16 cellular contexts compared by ENCODE assay signal in the genomic region with DNA sequence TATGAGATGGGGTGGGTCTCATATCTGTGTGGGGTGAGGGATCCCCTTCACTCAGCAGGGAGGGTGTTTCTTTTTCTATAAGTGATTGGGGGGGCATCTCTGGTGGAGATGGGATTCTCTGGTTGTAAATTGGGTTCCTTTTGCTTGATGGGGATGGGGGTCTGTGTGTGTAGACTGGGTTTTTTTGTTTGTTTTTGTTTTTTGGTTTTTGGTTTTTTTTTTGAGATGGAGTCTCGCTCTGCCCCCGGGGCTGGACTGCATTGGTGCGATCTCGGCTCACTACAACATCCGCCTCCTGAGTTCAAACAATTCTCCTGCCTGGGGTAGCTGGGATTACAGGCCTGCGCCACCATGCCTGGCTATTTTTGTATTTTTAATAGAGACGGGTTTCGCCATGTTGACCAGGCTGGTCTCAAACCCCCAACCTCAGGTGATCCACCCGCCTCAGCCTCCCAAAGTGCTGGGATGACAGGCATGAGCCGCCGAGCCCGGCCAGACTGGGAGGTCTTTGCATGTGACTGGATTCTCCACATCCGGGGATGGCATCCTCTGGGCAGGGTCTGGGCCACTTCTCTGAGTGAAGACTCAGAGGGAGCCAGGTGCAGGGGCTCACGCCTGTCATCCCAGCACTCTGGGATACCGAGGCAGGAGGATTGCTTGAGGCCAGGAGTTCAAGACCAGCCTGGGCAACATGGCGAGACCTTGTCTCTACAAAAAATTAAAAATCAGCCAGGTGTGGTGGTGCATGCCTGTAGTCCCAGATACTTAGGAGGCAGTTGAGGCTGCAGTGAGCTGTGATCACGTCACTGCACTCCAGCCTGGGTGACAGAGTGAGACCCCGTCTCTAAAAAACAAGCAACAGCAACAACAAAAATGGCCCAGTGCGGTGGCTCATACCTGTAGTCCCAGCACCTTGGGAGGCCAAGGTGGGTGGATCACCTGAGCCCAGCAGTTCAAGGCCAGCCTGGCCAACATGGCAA. TPM values are rescaled to one million over a fixed set of nuclear protein-coding genes. Genes with fewer than 3 reads are reported as not detected.
DNase-seq lines count a peak whose midpoint lies in the region; ATAC-seq and TF ChIP-seq lines count a peak whose summit lies in the region.
"Had no signal": no experiment of that assay in that cellular context is flagged by ENCODE, and none has a peak within 500 bp of the region (broad histone marks: within the 10 kb centered on the region; RNA-seq: fewer than 3 reads in every experiment).

No MANE protein-coding gene starts in this region.

- CTCF ChIA-PET in activated naive CD4-positive, alpha-beta T cell treated with anti-CD3 and anti-CD28 coated beads, Interleukin-2, amount 10 ng/mL, durations not matched to agents 7 days and 5 days (lab: Charles Lee) = no interaction called here
- CTCF ChIA-PET in activated CD8-positive, alpha-beta T cell treated with anti-CD3 and anti-CD28 coated beads for 36 hours (lab: Charles Lee) = no interaction called here

- H3K4me3 Mint-ChIP-seq in activated naive CD4-positive, alpha-beta T cell treated with anti-CD3 and anti-CD28 coated beads, Interleukin-2, amount 10 ng/mL, durations not matched to agents 7 days and 5 days = peak overlapping the region; percentile 68
- H3K4me3 Mint-ChIP-seq in activated CD8-positive, alpha-beta T cell treated with anti-CD3 and anti-CD28 coated beads for 36 hours = peak overlapping the region; percentile 59
- peak overlapping the region; percentile 80 for H3K4me3 Mint-ChIP-seq in type B pancreatic cell

- peaks cover 15% of the 10 kb centered on the region for H3K4me1 Mint-ChIP-seq in activated naive CD4-positive, alpha-beta T cell treated with anti-CD3 and anti-CD28 coated beads, Interleukin-2, amount 10 ng/mL, durations not matched to agents 7 days and 5 days
- H3K4me1 Mint-ChIP-seq in activated CD8-positive, alpha-beta T cell treated with anti-CD3 and anti-CD28 coated beads for 36 hours (ENCODE audit: low read depth) = peaks cover 11% of the 10 kb centered on the region
- peaks cover 24% of the 10 kb centered on the region for H3K4me1 Mint-ChIP-seq in type B pancreatic cell (ENCODE audit: unreplicated experiment)

- no peak overlapping the region; the same call in 1 of the 2 replicates for H3K9ac ChIP-seq in iPS-20b (ENCODE audit: low read depth, low read length)

- peaks cover 84% of the 10 kb centered on the region for H3K27me3 Mint-ChIP-seq in activated naive CD4-positive, alpha-beta T cell treated with anti-CD3 and anti-CD28 coated beads, Interleukin-2, amount 10 ng/mL, durations not matched to agents 7 days and 5 days
- peaks cover 17% of the 10 kb centered on the region for H3K27me3 Mint-ChIP-seq in activated CD8-positive, alpha-beta T cell treated with anti-CD3 and anti-CD28 coated beads for 36 hours
- peaks cover 53% of the 10 kb centered on the region for H3K27me3 Mint-ChIP-seq in type B pancreatic cell

- H3K4me3 ChIP-seq in iPS-20b (ENCODE audit: low read length) = peak overlapping the region; percentile 72; the same call in 1 of the 2 replicates
- H3K4me3 ChIP-seq: hepatocyte had no signal

- no peak for TF ChIP-seq CTCF in activated CD8-positive, alpha-beta T cell treated with anti-CD3 and anti-CD28 coated beads for 36 hours (IDR thresholded peaks at IDR 0.05)
- no peak for TF ChIP-seq CTCF in type B pancreatic cell (conservative IDR thresholded peaks at IDR 0.05)

- ATAC-seq in activated naive CD4-positive, alpha-beta T cell treated with anti-CD3 and anti-CD28 coated beads, Interleukin-2, amount 50 U/mL, for 72 hours = no peak
- no peak for ATAC-seq in activated CD8-positive, alpha-beta T cell treated with anti-CD3 and anti-CD28 coated beads for 36 hours
- no peak for ATAC-seq in HG03025 (IDR thresholded peaks at IDR 0.05; ENCODE audit: low FRiP score, unreplicated experiment)

- POLR2A ChIA-PET in activated CD8-positive, alpha-beta T cell treated with anti-CD3 and anti-CD28 coated beads for 36 hours (lab: Charles Lee) = no interaction called here

- H3K4me1 ChIP-seq in iPS-20b (ENCODE audit: insufficient read depth, low read length) = peaks cover 9% of the 10 kb centered on the region; the same call in 1 of the 2 replicates
- H3K4me1 ChIP-seq: uterus had no signal

- H3K9me3 ChIP-seq in iPS-20b (ENCODE audit: insufficient read depth, low read depth, low read length) = no peaks in the 10 kb centered on the region
- H3K9me3 ChIP-seq: lower lobe of right lung, uterus had no signal

- peaks cover 35% of the 10 kb centered on the region for H3K27me3 ChIP-seq in iPS-20b (ENCODE audit: insufficient read depth, low read length)
- H3K27me3 ChIP-seq: cardiac muscle cell had no signal

- H3K9me3 Mint-ChIP-seq in activated naive CD4-positive, alpha-beta T cell treated with anti-CD3 and anti-CD28 coated beads, Interleukin-2, amount 10 ng/mL, durations not matched to agents 7 days and 5 days = no peaks in the 10 kb centered on the region
- H3K9me3 Mint-ChIP-seq in activated naive CD4-positive, alpha-beta T cell treated with anti-CD3 and anti-CD28 coated beads, Interleukin-2, amount 50 U/mL, for 72 hours = no peaks in the 10 kb centered on the region
- H3K9me3 Mint-ChIP-seq in activated CD8-positive, alpha-beta T cell treated with anti-CD3 and anti-CD28 coated beads for 36 hours = no peaks in the 10 kb centered on the region
- no peaks in the 10 kb centered on the region for H3K9me3 Mint-ChIP-seq in type B pancreatic cell

- intact Hi-C loops in activated CD8-positive, alpha-beta T cell treated with anti-CD3 and anti-CD28 coated beads for 36 hours (cut with micrococcal nuclease) = no loop called here

- DNase-seq in activated naive CD4-positive, alpha-beta T cell treated with anti-CD3 and anti-CD28 coated beads, Interleukin-2, amount 10 ng/mL, durations not matched to agents 7 days and 5 days = no peak
- no peak for DNase-seq in activated naive CD4-positive, alpha-beta T cell treated with anti-CD3 and anti-CD28 coated beads, Interleukin-2, amount 50 U/mL, for 72 hours (ENCODE audit: low spot score in 2 of 2)
- DNase-seq in activated CD8-positive, alpha-beta T cell treated with anti-CD3 and anti-CD28 coated beads for 36 hours = no peak
- DNase-seq in type B pancreatic cell (ENCODE audit: extremely low spot score, unreplicated experiment) = no peak
- DNase-seq in SHP77 (lab: John Stamatoyannopoulos, UW) = no peak
- no peak for DNase-seq in DMS114 treated with DMSO at 0.1 percent for 48 hours (lab: John Stamatoyannopoulos, UW; ENCODE audit: unreplicated experiment)
- DNase-seq: lower lobe of right lung, NCI-H1694 treated with DMSO at 0.1 percent for 48 hours, Right ventricle myocardium superior, uterus had no signal

- no peaks in the 10 kb centered on the region for H3K36me3 Mint-ChIP-seq in activated naive CD4-positive, alpha-beta T cell treated with anti-CD3 and anti-CD28 coated beads, Interleukin-2, amount 10 ng/mL, durations not matched to agents 7 days and 5 days
- H3K36me3 Mint-ChIP-seq in activated naive CD4-positive, alpha-beta T cell treated with anti-CD3 and anti-CD28 coated beads, Interleukin-2, amount 50 U/mL, for 72 hours = no peaks in the 10 kb centered on the region
- no peaks in the 10 kb centered on the region for H3K36me3 Mint-ChIP-seq in activated CD8-positive, alpha-beta T cell treated with anti-CD3 and anti-CD28 coated beads for 36 hours (ENCODE audit: low read depth)
- H3K36me3 Mint-ChIP-seq in type B pancreatic cell = no peaks in the 10 kb centered on the region

- no peak overlapping the region for H3K27ac Mint-ChIP-seq in activated naive CD4-positive, alpha-beta T cell treated with anti-CD3 and anti-CD28 coated beads, Interleukin-2, amount 10 ng/mL, durations not matched to agents 7 days and 5 days
- H3K27ac Mint-ChIP-seq in activated naive CD4-positive, alpha-beta T cell treated with anti-CD3 and anti-CD28 coated beads, Interleukin-2, amount 50 U/mL, for 72 hours = peak overlapping the region in 1 of 2 donors; percentile 82
- H3K27ac Mint-ChIP-seq in activated CD8-positive, alpha-beta T cell treated with anti-CD3 and anti-CD28 coated beads for 36 hours = no peak overlapping the region
- peak overlapping the region; percentile 39 for H3K27ac Mint-ChIP-seq in type B pancreatic cell

- H3K27ac ChIP-seq in iPS-20b (ENCODE audit: low read length) = no peak overlapping the region
- H3K27ac ChIP-seq: cardiac muscle cell, epithelial cell of prostate, hepatocyte, uterus had no signal

- H3K36me3 ChIP-seq in iPS-20b (ENCODE audit: insufficient read depth, low read depth, low read length) = no peaks in the 10 kb centered on the region
- H3K36me3 ChIP-seq: cardiac muscle cell, lower lobe of right lung, uterus had no signal

RNA-seq across cellular contexts. Expression of gene MYBPC2, which starts 0.8 kb away (rescaled TPM):
- 1 to 10 TPM in 1 of 2 donors, under 1 TPM in 1; 0.91 to 1.9 TPM for total RNA-seq in activated naive CD4-positive, alpha-beta T cell treated with anti-CD3 and anti-CD28 coated beads, Interleukin-2, amount 50 U/mL, for 72 hours
- under 1 TPM; 0.11 to 0.59 TPM for total RNA-seq in activated CD8-positive, alpha-beta T cell treated with anti-CD3 and anti-CD28 coated beads for 36 hours
- total RNA-seq in type B pancreatic cell (ENCODE audit: low replicate concordance) = 0.12 TPM in 1 of 2 replicates, not detected in the other
- total RNA-seq: lower lobe of right lung, Right ventricle myocardium superior had no signal

RNA-seq across cellular contexts. Expression of gene SPIB, which starts 14.8 kb away (rescaled TPM):
- total RNA-seq in activated naive CD4-positive, alpha-beta T cell treated with anti-CD3 and anti-CD28 coated beads, Interleukin-2, amount 50 U/mL, for 72 hours = 1 to 10 TPM; 1.1 to 1.2 TPM
- 1 to 10 TPM in 1 of 2 experiments, under 1 TPM in 1; 0.68 to 1.5 TPM for total RNA-seq in activated CD8-positive, alpha-beta T cell treated with anti-CD3 and anti-CD28 coated beads for 36 hours
- 2.6 and 3.0 TPM in 2 replicates for total RNA-seq in type B pancreatic cell (ENCODE audit: low replicate concordance)
- total RNA-seq: Right ventricle myocardium superior had no signal

RNA-seq across cellular contexts. Expression of gene EMC10, which starts 42.8 kb away (rescaled TPM):
- 10 to 100 TPM; 27.3 to 45.5 TPM for total RNA-seq in activated naive CD4-positive, alpha-beta T cell treated with anti-CD3 and anti-CD28 coated beads, Interleukin-2, amount 50 U/mL, for 72 hours
- 10 to 100 TPM; 28.7 to 31.2 TPM for total RNA-seq in activated CD8-positive, alpha-beta T cell treated with anti-CD3 and anti-CD28 coated beads for 36 hours
- total RNA-seq in type B pancreatic cell (ENCODE audit: low replicate concordance) = 137 and 152 TPM in 2 replicates

RNA-seq across cellular contexts. Expression of gene GARIN5A, which starts 43.2 kb away (rescaled TPM):
- total RNA-seq in activated naive CD4-positive, alpha-beta T cell treated with anti-CD3 and anti-CD28 coated beads, Interleukin-2, amount 50 U/mL, for 72 hours = under 1 TPM; 0.60 to 0.96 TPM
- total RNA-seq in activated CD8-positive, alpha-beta T cell treated with anti-CD3 and anti-CD28 coated beads for 36 hours = 1 to 10 TPM in 1 of 2 experiments, under 1 TPM in 1; 0.36 to 1.5 TPM
- total RNA-seq in type B pancreatic cell (ENCODE audit: low replicate concordance) = 1.9 and 5.2 TPM in 2 replicates
- total RNA-seq: posterior vena cava had no signal

RNA-seq across cellular contexts. Expression of gene POLD1, which starts 49.3 kb away (rescaled TPM):
- 100 to 1,000 TPM; 183 to 254 TPM for total RNA-seq in activated naive CD4-positive, alpha-beta T cell treated with anti-CD3 and anti-CD28 coated beads, Interleukin-2, amount 50 U/mL, for 72 hours
- 100 to 1,000 TPM; 214 to 215 TPM for total RNA-seq in activated CD8-positive, alpha-beta T cell treated with anti-CD3 and anti-CD28 coated beads for 36 hours
- 43.6 and 91.8 TPM in 2 replicates for total RNA-seq in type B pancreatic cell (ENCODE audit: low replicate concordance)
